10 cellular contexts compared by ENCODE assay signal in the genomic region with DNA sequence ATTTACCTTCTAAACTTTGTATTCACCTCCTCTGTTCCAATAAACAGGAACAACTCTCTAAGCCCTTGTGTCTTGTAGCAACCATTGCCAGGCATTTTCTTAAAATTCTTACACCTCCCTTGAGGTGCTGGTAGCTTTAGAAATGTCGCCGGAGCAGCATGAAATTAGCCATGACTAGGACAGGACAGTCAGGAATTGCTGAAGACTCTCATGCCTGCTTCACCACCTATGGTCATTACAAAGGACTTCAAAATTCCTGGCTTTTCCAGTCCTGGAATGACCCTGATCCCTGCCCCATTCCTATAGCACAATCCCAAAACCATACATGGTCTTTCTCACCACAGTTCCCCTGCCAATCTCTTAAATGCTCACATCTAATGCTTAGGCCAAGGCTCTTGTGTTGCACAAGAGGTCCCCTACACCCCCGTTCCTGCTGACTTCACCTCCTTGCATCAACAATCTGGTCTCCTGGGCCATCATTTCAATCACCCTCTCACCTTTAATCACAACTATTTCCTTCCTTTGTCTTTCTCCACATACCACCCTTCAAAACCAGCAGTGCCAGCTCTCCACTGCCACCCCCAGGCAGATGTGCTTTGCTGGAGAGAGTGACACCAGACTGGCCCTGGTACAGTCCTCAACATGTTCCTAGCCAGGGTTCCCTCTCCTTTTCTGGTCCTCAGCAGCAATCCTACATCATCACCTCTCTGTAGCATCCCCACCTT.
DNase-seq lines count a peak whose midpoint lies in the region; ATAC-seq and TF ChIP-seq lines count a peak whose summit lies in the region.
"Had no signal": no experiment of that assay in that cellular context is flagged by ENCODE, and none has a peak within 500 bp of the region (broad histone marks: within the 10 kb centered on the region; RNA-seq: fewer than 3 reads in every experiment).

No MANE protein-coding gene starts in this region.

- H3K4me3 ChIP-seq in SK-N-SH (ENCODE audit: low read depth in 2 of 2, low read length in 1 of 2) (no peak overlapping the region), stomach (no peak overlapping the region)

- WGBS in SK-N-SH (ENCODE audit: low lambda C conversion rate) = 69% methylated on average over 3 of the region's 3 CpGs
- 75 to 82% (median 78%) methylated on average over 3 of the region's 3 CpGs for WGBS in stomach, 5 donors

- H3K9me3 ChIP-seq in SK-N-SH = no peaks in the 10 kb centered on the region
- H3K9me3 ChIP-seq in stomach = no peaks in the 10 kb centered on the region

- H3K4me1 ChIP-seq in SK-N-SH (ENCODE audit: control insufficient read depth in 1 of 2, insufficient read depth in 2 of 2, low read depth in 1 of 2, low read length in 1 of 2) (no peaks in the 10 kb centered on the region), stomach (no peaks in the 10 kb centered on the region)

- no peaks in the 10 kb centered on the region for H4K20me1 ChIP-seq in SK-N-SH (ENCODE audit: insufficient read depth)

- TF ChIP-seq RAD21 in SK-N-SH (IDR thresholded peaks at IDR 0.05; ENCODE audit: low read length) = peak; percentile 37

- H3K4me2 ChIP-seq in SK-N-SH = no peak overlapping the region

- no peaks in the 10 kb centered on the region for H3K27me3 ChIP-seq in SK-N-SH (ENCODE audit: insufficient read depth)
- no peaks in the 10 kb centered on the region for H3K27me3 ChIP-seq in stomach

- H3K27ac ChIP-seq in SK-N-SH (ENCODE audit: low read depth in 2 of 2, low read length in 1 of 2) (no peak overlapping the region), stomach (no peak overlapping the region)

- H3K79me2 ChIP-seq in SK-N-SH (ENCODE audit: insufficient read depth) = no peaks in the 10 kb centered on the region

- no peaks in the 10 kb centered on the region for H3K36me3 ChIP-seq in SK-N-SH (replicated peaks in 1 of 2; ENCODE audit: control insufficient read depth in 1 of 2, insufficient read depth in 2 of 2, low read length in 1 of 2)
- no peaks in the 10 kb centered on the region for H3K36me3 ChIP-seq in stomach

- TF ChIP-seq EP300 in SK-N-SH (IDR thresholded peaks at IDR 0.05; ENCODE audit: borderline replicate concordance in 1 of 2, low read depth in 1 of 2, low read length in 1 of 2) = no peak
- TF ChIP-seq EP300 in stomach (IDR thresholded peaks at IDR 0.05) = no peak

- no peak for TF ChIP-seq POLR2A in stomach (IDR thresholded peaks at IDR 0.05)

- H3K9me2 ChIP-seq in SK-N-SH = no peaks in the 10 kb centered on the region

- ATAC-seq in SK-N-SH treated with all-trans-retinoic acid at 6 μM for 48 hours (no peak; the same call in 2 of the 3 replicates), left cardiac atrium (peak; percentile 21 to 55), HG03354 (IDR thresholded peaks at IDR 0.05; ENCODE audit: poor library complexity, severe bottlenecking, unreplicated experiment) (no peak)

- no peak for DNase-seq in SK-N-SH
- peak; percentile 57 for DNase-seq in SK-MEL-5 (ENCODE audit: low read depth, low spot score)
- no peak for DNase-seq in left cardiac atrium
- DNase-seq in stomach = peak; percentile 41
- no peak for DNase-seq in NCI-H2171 treated with DMSO at 0.1 percent for 48 hours (lab: John Stamatoyannopoulos, UW)
- DNase-seq in NK-92 treated with Interleukin-12 subunit alpha and Interleukin-12 subunit beta, amount 100 ng/mL, for 24 hours (lab: John Stamatoyannopoulos, UW) = no peak
- DNase-seq: activated CD4-positive, CD25-positive, alpha-beta regulatory T cell; activated naive CD4-positive, alpha-beta T cell had no signal

- in situ Hi-C loops in SK-MEL-5 (cut with HindIII; ENCODE audit: low pct_unique_long_range_greater_than_20kb, low sequenced_read_pairs) = no loop called here

- no peak overlapping the region for H3K9ac ChIP-seq in SK-N-SH

- CTCF ChIA-PET in SK-N-SH (lab: Yijun Ruan, JAX) = interaction anchor here (1.4 to 3.6 kb wide), 2 partner anchors 10 to 188 kb away, joined by 4 to 10 read pairs; no protein-coding TSS in a partner anchor

- H3F3A ChIP-seq in SK-N-SH (replicated peaks; ENCODE audit: insufficient read depth) = no peaks in the 10 kb centered on the region

- TF ChIP-seq CTCF in SK-N-SH (IDR thresholded peaks at IDR 0.05) (no peak; the same call in 1 of the 2 replicates), stomach (IDR thresholded peaks at IDR 0.05) (peak in 4 of 7 experiments; percentile 9 to 25 (median 20))

- no peak overlapping the region for H2AFZ ChIP-seq in SK-N-SH (ENCODE audit: low read depth)

- intact Hi-C loops in left cardiac atrium (cut with DNase I) = loop anchor here (5.0 to 10.0 kb wide), 3 partner anchors 191 to 268 kb away; no protein-coding TSS in a partner anchor
- intact Hi-C loops in stomach (cut with DNase I; ENCODE audit: low total_unique reads) = no loop called here

- POLR2A ChIA-PET in SK-N-SH (lab: Yijun Ruan, JAX) = no interaction called here

TF ChIP-seq in SK-N-SH, 30 proteins besides CTCF, POLR2A, EP300 and RAD21:
- TF ChIP-seq GATA2 (CRISPR knock-in tag; IDR thresholded peaks at IDR 0.05) = no peak
- TF ChIP-seq REST (IDR thresholded peaks at IDR 0.05; ENCODE audit: low read depth, low read length) = no peak
- no peak for TF ChIP-seq USF1 (IDR thresholded peaks at IDR 0.05; ENCODE audit: borderline replicate concordance, low read depth)

TF ChIP-seq in SK-N-SH treated with all-trans-retinoic acid at 6 μM for 48 hours, 23 proteins besides CTCF, POLR2A, EP300 and RAD21:
- TF ChIP-seq RARB (CRISPR knock-in tag; IDR thresholded peaks at IDR 0.05) (no peak), ZFP3 (CRISPR knock-in tag; IDR thresholded peaks at IDR 0.05) (no peak), ZNF565 (CRISPR knock-in tag; conservative IDR thresholded peaks at IDR 0.05; ENCODE audit: low read depth) (no peak), CREB5 (CRISPR knock-in tag; IDR thresholded peaks at IDR 0.05; ENCODE audit: low read depth) (no peak), ESRRG (CRISPR knock-in tag; IDR thresholded peaks at IDR 0.05) (no peak), ISL1 (CRISPR knock-in tag; IDR thresholded peaks at IDR 0.05) (no peak), OSR1 (CRISPR knock-in tag; IDR thresholded peaks at IDR 0.05) (no peak)
TF ChIP-seq in SK-N-SH treated with all-trans-retinoic acid at 6 μM for 48 hours: peak in this region for 0.

Comparison
In these comparisons a context has a peak if more than half of its experiments do, and no peak if none do; other contexts are left out.
1. DNase-seq: peak in SK-MEL-5 (single experiment) and stomach (single experiment); none in SK-N-SH (single experiment), left cardiac atrium (single experiment), NCI-H2171 treated with DMSO at 0.1 percent for 48 hours (single experiment) and NK-92 treated with Interleukin-12 subunit alpha and Interleukin-12 subunit beta, amount 100 ng/mL, for 24 hours (single experiment).
2. ATAC-seq: peak in left cardiac atrium (2 of 2); none in SK-N-SH treated with all-trans-retinoic acid at 6 μM for 48 hours (single experiment) and HG03354 (single experiment).